Comparison of ENCODE assay signal across 11 cellular contexts in genomic region chr15:25451501-25451900, GRCh38.
"Had no signal": no experiment of that assay in that cellular context is flagged by ENCODE, and none has a peak within 500 bp of the region (broad histone marks: within the 10 kb centered on the region; RNA-seq: fewer than 3 reads in every experiment).

No MANE protein-coding gene starts in this region.

- H3K9me3 ChIP-seq: HAP-1 had no signal

- H3K4me3 ChIP-seq: GM23248, GM23338, HAP-1 had no signal

- H3K4me1 Mint-ChIP-seq: GM23338 had no signal

- H3K9ac ChIP-seq: GM23248 had no signal

- H3K27ac Mint-ChIP-seq: GM23338, H9, HFFc6 had no signal

- H3K27ac ChIP-seq: GM23248 had no signal

- H3K4me2 ChIP-seq: GM23338 had no signal

- DNase-seq: GM23248, GOT3, H7, H9, HCEC 1CT, HFFc6 had no signal

- FAIRE-seq: H1, H54 had no signal

- H3K4me1 ChIP-seq: HAP-1 had no signal

- ATAC-seq: GM23338, HCT116 had no signal

- H3K4me3 Mint-ChIP-seq: GM23338, H9, HFFc6 had no signal

- H2AFZ ChIP-seq: GM23248, GM23338 had no signal

- H3K36me3 ChIP-seq: HAP-1 had no signal
